ENCODE assay signal across 26 cellular contexts in the genomic region with DNA sequence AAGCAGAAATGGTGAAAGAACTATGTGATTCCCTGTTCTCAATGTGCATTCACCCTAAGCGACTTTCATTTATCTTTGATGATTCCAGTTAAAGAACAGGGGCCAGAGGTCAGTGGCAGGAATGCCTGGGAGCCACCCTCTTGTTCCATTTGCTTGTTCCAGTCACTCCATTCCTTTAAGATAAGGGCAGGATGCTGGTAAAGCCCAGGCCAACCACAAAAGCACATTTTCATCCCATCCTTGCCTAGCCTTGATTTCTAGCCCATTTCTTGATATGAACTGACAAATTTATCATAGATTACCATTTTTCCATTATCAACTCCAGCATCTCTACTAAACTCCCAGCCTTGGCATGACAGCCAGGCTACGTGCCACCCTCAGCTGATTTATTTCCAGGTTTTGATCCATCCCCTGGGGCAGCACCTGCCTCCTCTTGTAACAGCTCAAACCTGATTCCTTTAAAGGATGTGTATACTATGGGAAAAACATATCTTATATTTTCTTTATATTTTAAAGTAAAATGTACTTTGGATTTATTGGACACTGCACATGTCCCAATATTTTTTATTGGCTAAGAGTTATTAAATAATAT. TPM values are rescaled to one million over a fixed set of nuclear protein-coding genes. Genes with fewer than 3 reads are reported as not detected.
DNase-seq lines count a peak whose midpoint lies in the region; ATAC-seq, FAIRE-seq and TF ChIP-seq lines count a peak whose summit lies in the region.
"Had no signal": no experiment of that assay in that cellular context is flagged by ENCODE, and none has a peak within 500 bp of the region (broad histone marks: within the 10 kb centered on the region; RNA-seq: fewer than 3 reads in every experiment).

No MANE protein-coding gene starts in this region.

- no peak overlapping the region for H3K9ac ChIP-seq in astrocyte (ENCODE audit: low read length)
- H3K9ac ChIP-seq in neural progenitor cell = no peak overlapping the region

- no peak overlapping the region for H2AFZ ChIP-seq in astrocyte (ENCODE audit: low read depth, low read length)
- no peak overlapping the region for H2AFZ ChIP-seq in neural progenitor cell (replicated peaks)

- peaks cover 26% of the 10 kb centered on the region for H3K79me2 ChIP-seq in astrocyte (ENCODE audit: insufficient read depth, low read length)
- H3K79me2 ChIP-seq in neural progenitor cell (ENCODE audit: low read depth) = peaks cover 96% of the 10 kb centered on the region

- no peak overlapping the region for H3K4me2 ChIP-seq in astrocyte (ENCODE audit: low read length)
- H3K4me2 ChIP-seq in neural progenitor cell = peak overlapping the region; percentile 73

- peaks cover 9% of the 10 kb centered on the region for H3K4me1 Mint-ChIP-seq in astrocyte (ENCODE audit: low read depth, unreplicated experiment)
- peaks cover 32% of the 10 kb centered on the region for H3K4me1 Mint-ChIP-seq in neural progenitor cell
- H3K4me1 Mint-ChIP-seq: activated CD4-positive, alpha-beta T cell treated with anti-CD3 and anti-CD28 coated beads for 36 hours had no signal

- TF ChIP-seq CTCF in astrocyte (IDR thresholded peaks at IDR 0.05; ENCODE audit: insufficient read depth, low read depth, low read length) = no peak
- TF ChIP-seq CTCF in neural progenitor cell (IDR thresholded peaks at IDR 0.05) = no peak

- H3K4me1 ChIP-seq in astrocyte (ENCODE audit: insufficient read depth, low read length) (no peaks in the 10 kb centered on the region), neural progenitor cell (peaks cover 58% of the 10 kb centered on the region)
- H3K4me1 ChIP-seq: foreskin keratinocyte had no signal

- no peak for FAIRE-seq in astrocyte (lab: Jason Lieb, UNC)
- FAIRE-seq: GM18507 had no signal

- H3K27me3 Mint-ChIP-seq in astrocyte (ENCODE audit: low read depth, unreplicated experiment) (no peaks in the 10 kb centered on the region), neural progenitor cell (ENCODE audit: insufficient read depth, low read depth) (peaks cover 2% of the 10 kb centered on the region)
- H3K27me3 Mint-ChIP-seq: activated CD4-positive, alpha-beta T cell treated with anti-CD3 and anti-CD28 coated beads for 36 hours; CD4-positive, alpha-beta T cell; effector memory CD8-positive, alpha-beta T cell; natural killer cell treated with Interleukin-12 subunit alpha and Interleukin-12 subunit beta and Interleukin-15 and Interleukin-18, amount 100 ng/mL, for 72 hours had no signal

- ATAC-seq in left colon (no peak), GM21717 (IDR thresholded peaks at IDR 0.05; ENCODE audit: unreplicated experiment) (no peak)
- ATAC-seq: activated CD4-positive, alpha-beta T cell treated with anti-CD3 and anti-CD28 coated beads for 36 hours; effector memory CD8-positive, alpha-beta T cell; foreskin keratinocyte; natural killer cell treated with Interleukin-12 subunit alpha and Interleukin-12 subunit beta and Interleukin-15 and Interleukin-18, amount 100 ng/mL, for 72 hours; Panc1; sciatic nerve; SK-N-SH treated with all-trans-retinoic acid at 6 μM for 48 hours had no signal

- H3K4me3 Mint-ChIP-seq in astrocyte (ENCODE audit: unreplicated experiment) (no peak overlapping the region), neural progenitor cell (peak overlapping the region; percentile 66)
- H3K4me3 Mint-ChIP-seq: activated CD4-positive, alpha-beta T cell treated with anti-CD3 and anti-CD28 coated beads for 36 hours; activated naive CD4-positive, alpha-beta T cell treated with anti-CD3 and anti-CD28 coated beads for 36 hours; CD4-positive, alpha-beta T cell; effector memory CD8-positive, alpha-beta T cell; natural killer cell treated with Interleukin-12 subunit alpha and Interleukin-12 subunit beta and Interleukin-15 and Interleukin-18, amount 100 ng/mL, for 72 hours had no signal

- H3K36me3 ChIP-seq in astrocyte (ENCODE audit: insufficient read depth, low read length) (no peaks in the 10 kb centered on the region), neural progenitor cell (peaks cover 11% of the 10 kb centered on the region)

- H4K20me1 ChIP-seq in astrocyte (ENCODE audit: insufficient read depth, low read length) = no peaks in the 10 kb centered on the region
- peaks cover 40% of the 10 kb centered on the region for H4K20me1 ChIP-seq in neural progenitor cell (ENCODE audit: low read depth)

- no peaks in the 10 kb centered on the region for H3K9me3 ChIP-seq in astrocyte (ENCODE audit: insufficient read depth, low read depth, low read length)
- peaks cover 7% of the 10 kb centered on the region for H3K9me3 ChIP-seq in neural progenitor cell (ENCODE audit: low read depth)

- no peak overlapping the region for H3K27ac ChIP-seq in astrocyte (ENCODE audit: low read depth, low read length)
- H3K27ac ChIP-seq in neural progenitor cell = peak overlapping the region; percentile 85
- H3K27ac ChIP-seq: foreskin keratinocyte had no signal

- no peak overlapping the region for H3K4me3 ChIP-seq in astrocyte (ENCODE audit: insufficient read depth, low read depth, low read length)
- H3K4me3 ChIP-seq in neural progenitor cell = peak overlapping the region; percentile 9

- no peaks in the 10 kb centered on the region for H3K9me3 Mint-ChIP-seq in astrocyte (ENCODE audit: unreplicated experiment)
- H3K9me3 Mint-ChIP-seq in neural progenitor cell = peaks cover 13% of the 10 kb centered on the region
- H3K9me3 Mint-ChIP-seq: effector memory CD8-positive, alpha-beta T cell; natural killer cell treated with Interleukin-12 subunit alpha and Interleukin-12 subunit beta and Interleukin-15 and Interleukin-18, amount 100 ng/mL, for 72 hours had no signal

- H3F3A ChIP-seq in neural progenitor cell (ENCODE audit: low read depth) = peaks cover 38% of the 10 kb centered on the region

- DNase-seq in ELF-1 (ENCODE audit: low read depth, low spot score) (peak; percentile 62), astrocyte (ENCODE audit: low read depth) (peak; percentile 44), hepatic stellate cell (ENCODE audit: low spot score) (peak; percentile 17), neural progenitor cell (ENCODE audit: low spot score) (peak; percentile 75), hippocampal formation (lab: John Stamatoyannopoulos, UW) (no peak), left colon (no peak), T-helper 9 cell (no peak)
- DNase-seq: activated CD4-positive, alpha-beta T cell treated with anti-CD3 and anti-CD28 coated beads for 36 hours; activated CD8-positive, alpha-beta memory T cell treated with anti-CD3 and anti-CD28 coated beads, Interleukin-2, amount 50 U/mL, for 48 hours; activated naive CD4-positive, alpha-beta T cell treated with anti-CD3 and anti-CD28 coated beads for 36 hours; CD4-positive, alpha-beta T cell; DMS79; effector memory CD8-positive, alpha-beta T cell; foreskin keratinocyte; HCEC 1CT; NCI-H1417; NCI-H2171; NCI-H774; stimulated activated CD4-positive, alpha-beta T cell treated with anti-CD3 and anti-CD28 coated beads, Interleukin-2, amount 100 ng/mL, for 48 hours; substantia nigra had no signal

- H3K36me3 Mint-ChIP-seq in astrocyte (ENCODE audit: low read depth, unreplicated experiment) (peaks cover 3% of the 10 kb centered on the region), neural progenitor cell (peaks cover 43% of the 10 kb centered on the region)
- H3K36me3 Mint-ChIP-seq: natural killer cell treated with Interleukin-12 subunit alpha and Interleukin-12 subunit beta and Interleukin-15 and Interleukin-18, amount 100 ng/mL, for 72 hours had no signal

- intact Hi-C loops in left colon (cut with DNase I, micrococcal nuclease) = no loop called here

- H3K27ac Mint-ChIP-seq in astrocyte (ENCODE audit: unreplicated experiment) = no peak overlapping the region
- H3K27ac Mint-ChIP-seq in neural progenitor cell = peak overlapping the region; percentile 87
- H3K27ac Mint-ChIP-seq: activated CD4-positive, alpha-beta T cell treated with anti-CD3 and anti-CD28 coated beads for 36 hours; activated naive CD4-positive, alpha-beta T cell treated with anti-CD3 and anti-CD28 coated beads for 36 hours; CD4-positive, alpha-beta T cell; effector memory CD8-positive, alpha-beta T cell; natural killer cell treated with Interleukin-12 subunit alpha and Interleukin-12 subunit beta and Interleukin-15 and Interleukin-18, amount 100 ng/mL, for 72 hours had no signal

- H3K27me3 ChIP-seq in astrocyte (ENCODE audit: insufficient read depth, low read length) (no peaks in the 10 kb centered on the region), neural progenitor cell (no peaks in the 10 kb centered on the region)
- H3K27me3 ChIP-seq: foreskin keratinocyte had no signal

RNA-seq across cellular contexts. Expression of a gene that starts 19.2 kb away (rescaled TPM):
- total RNA-seq in astrocyte (58.5 and 71.5 TPM in 2 replicates), neural progenitor cell (ENCODE audit: low replicate concordance) (166 and 308 TPM in 2 replicates), left colon (10 to 100 TPM; 32.7 to 37.1 TPM)

Comparison
In these comparisons a context has a peak if more than half of its experiments do, and no peak if none do; other contexts are left out.
1. DNase-seq: peak in ELF-1 (single experiment), astrocyte (single experiment), hepatic stellate cell (single experiment) and neural progenitor cell (single experiment); none in hippocampal formation (0 of 2), left colon (0 of 2) and T-helper 9 cell (single experiment).